29 cellular contexts compared by ENCODE assay signal in genomic region chr1:178749581-178750166, GRCh38. TPM values are rescaled to one million over a fixed set of nuclear protein-coding genes. Genes with fewer than 3 reads are reported as not detected.
A peak's percentile ranks its signal among the peaks of the same experiment; 100 is the strongest.
DNase-seq lines count a peak whose midpoint lies in the region; ATAC-seq, FAIRE-seq and TF ChIP-seq lines count a peak whose summit lies in the region.
"Had no signal": no experiment of that assay in that cellular context is flagged by ENCODE, and none has a peak within 500 bp of the region (broad histone marks: within the 10 kb centered on the region; RNA-seq: fewer than 3 reads in every experiment).

No MANE protein-coding gene starts in this region.

- dilution Hi-C loops in keratinocyte (cut with MboI; ENCODE audit: extremely low pct_ligation_motif_present, low sequenced_read_pairs): no loop called here

- H3K36me3 Mint-ChIP-seq in activated B cell treated with CpG ODN at 0.5 μM for 24 hours (ENCODE audit: low read depth): peaks cover 80% of the 10 kb centered on the region
- H3K36me3 Mint-ChIP-seq: activated CD8-positive, alpha-beta memory T cell treated with anti-CD3 and anti-CD28 coated beads, Interleukin-2, amount 10 ng/mL, durations not matched to agents 7 days and 5 days had no signal

- no peak overlapping the region for H3K4me3 Mint-ChIP-seq in activated B cell treated with CpG ODN at 0.5 μM for 24 hours
- H3K4me3 Mint-ChIP-seq: activated CD8-positive, alpha-beta memory T cell treated with anti-CD3 and anti-CD28 coated beads, Interleukin-2, amount 10 ng/mL, durations not matched to agents 7 days and 5 days; activated T-cell treated with anti-CD3 and anti-CD28 coated beads, Interleukin-2, amount 50 U/mL, for 72 hours; central memory CD8-positive, alpha-beta T cell; neural progenitor cell; stimulated activated naive CD8-positive, alpha-beta T cell treated with anti-CD3 and anti-CD28 coated beads, Interleukin-15, Interleukin-2, amounts not matched to agents 100 ng/mL and 50 ng/mL, for 24 hours had no signal

- no peaks in the 10 kb centered on the region for H3K79me2 ChIP-seq in keratinocyte (ENCODE audit: control insufficient read depth, insufficient read depth, low read length)
- H3K79me2 ChIP-seq: parathyroid adenoma had no signal

- peaks cover 12% of the 10 kb centered on the region for H3K9me3 Mint-ChIP-seq in activated B cell treated with CpG ODN at 0.5 μM for 24 hours
- H3K9me3 Mint-ChIP-seq: activated T-cell treated with anti-CD3 and anti-CD28 coated beads, Interleukin-2, amount 50 U/mL, for 72 hours; central memory CD8-positive, alpha-beta T cell; stimulated activated naive CD8-positive, alpha-beta T cell treated with anti-CD3 and anti-CD28 coated beads, Interleukin-15, Interleukin-2, amounts not matched to agents 100 ng/mL and 50 ng/mL, for 24 hours had no signal

- no peaks in the 10 kb centered on the region for H4K20me1 ChIP-seq in keratinocyte (ENCODE audit: control insufficient read depth, extremely low read depth, insufficient read depth, low read length)

- no peaks in the 10 kb centered on the region for H3K9me1 ChIP-seq in keratinocyte (ENCODE audit: control insufficient read depth, extremely low read depth, insufficient read depth, low read length)

- peak; percentile 43 for DNase-seq in AG10803 (ENCODE audit: low read depth)
- no peak for DNase-seq in activated B cell treated with CpG ODN at 0.5 μM for 24 hours
- no peak for DNase-seq in keratinocyte (ENCODE audit: low read depth, low spot score)
- no peak for DNase-seq in GM19239 (ENCODE audit: insufficient read length, low spot score)
- DNase-seq in HuH-7.5 (ENCODE audit: low spot score): no peak
- DNase-seq in NCI-H1092 (lab: John Stamatoyannopoulos, UW): no peak
- DNase-seq in activated CD8-positive, alpha-beta memory T cell treated with anti-CD3 and anti-CD28 coated beads, Interleukin-2, amount 50 U/mL, for 48 hours: no peak
- DNase-seq: 8988T; activated CD4-positive, alpha-beta T cell treated with anti-CD3 and anti-CD28 coated beads, Interleukin-2, amount 50 U/mL, for 4 hours; activated CD8-positive, alpha-beta memory T cell treated with anti-CD3 and anti-CD28 coated beads, Interleukin-2, amount 10 ng/mL, durations not matched to agents 7 days and 5 days; activated naive CD4-positive, alpha-beta T cell treated with Interleukin-2 at 50 U/mL for 16 hours; activated T-cell treated with anti-CD3 and anti-CD28 coated beads, Interleukin-2, amount 50 U/mL, for 72 hours; DND-41; esophagus squamous epithelium; H7; hippocampal formation; Kasumi-1; left cardiac atrium; NCI-H1694; NCI-H446 treated with DMSO at 0.1 percent for 48 hours; retina; small intestine; testis had no signal

- intact Hi-C loops in activated B cell treated with CpG ODN at 0.5 μM for 24 hours (cut with micrococcal nuclease): loop anchor here (5.0 kb wide), 2 partner anchors 33 to 87 kb away; no protein-coding TSS in a partner anchor

- H3K27me3 ChIP-seq in keratinocyte (ENCODE audit: control insufficient read depth, extremely low read depth, insufficient read depth, low read length): no peaks in the 10 kb centered on the region
- H3K27me3 ChIP-seq: esophagus squamous epithelium, neural progenitor cell, testis had no signal

- H3K27ac Mint-ChIP-seq in activated B cell treated with CpG ODN at 0.5 μM for 24 hours: peak overlapping the region; percentile 83
- H3K27ac Mint-ChIP-seq: activated CD8-positive, alpha-beta memory T cell treated with anti-CD3 and anti-CD28 coated beads, Interleukin-2, amount 10 ng/mL, durations not matched to agents 7 days and 5 days; activated T-cell treated with anti-CD3 and anti-CD28 coated beads, Interleukin-2, amount 50 U/mL, for 72 hours; neural progenitor cell; stimulated activated naive CD8-positive, alpha-beta T cell treated with anti-CD3 and anti-CD28 coated beads, Interleukin-15, Interleukin-2, amounts not matched to agents 100 ng/mL and 50 ng/mL, for 24 hours had no signal

- peak; percentile 38 for ATAC-seq in activated B cell treated with CpG ODN at 0.5 μM for 24 hours (ENCODE audit: low read depth)
- ATAC-seq: activated CD8-positive, alpha-beta memory T cell treated with anti-CD3 and anti-CD28 coated beads, Interleukin-2, amount 10 ng/mL, durations not matched to agents 7 days and 5 days; activated T-cell treated with anti-CD3 and anti-CD28 coated beads, Interleukin-2, amount 50 U/mL, for 72 hours; left cardiac atrium had no signal

- H3K4me1 Mint-ChIP-seq in activated B cell treated with CpG ODN at 0.5 μM for 24 hours: peaks cover 64% of the 10 kb centered on the region
- H3K4me1 Mint-ChIP-seq: activated CD8-positive, alpha-beta memory T cell treated with anti-CD3 and anti-CD28 coated beads, Interleukin-2, amount 10 ng/mL, durations not matched to agents 7 days and 5 days; central memory CD8-positive, alpha-beta T cell; neural progenitor cell had no signal

- peak; percentile 20 for FAIRE-seq in keratinocyte (lab: Jason Lieb, UNC)
- FAIRE-seq in GM19239 (lab: Jason Lieb, UNC): no peak
- FAIRE-seq: small intestine had no signal

- H3K27ac ChIP-seq in HEK293 (ENCODE audit: extremely low read depth, low read depth, low read length): no peak overlapping the region
- H3K27ac ChIP-seq in keratinocyte (ENCODE audit: control insufficient read depth, insufficient read depth, low read length): no peak overlapping the region
- H3K27ac ChIP-seq: esophagus squamous epithelium, neural progenitor cell, parathyroid adenoma, RWPE1, testis had no signal

- H3K4me3 ChIP-seq in AG10803 (ENCODE audit: low read length): no peak overlapping the region
- no peak overlapping the region for H3K4me3 ChIP-seq in HEK293 (ENCODE audit: low read depth, low read length)
- no peak overlapping the region for H3K4me3 ChIP-seq in keratinocyte (ENCODE audit: control insufficient read depth in 2 of 3, extremely low read depth in 1 of 3, insufficient read depth in 2 of 3, low read depth in 1 of 3, low read length in 3 of 3)
- H3K4me3 ChIP-seq: esophagus squamous epithelium, neural progenitor cell, testis had no signal

- H3K4me2 ChIP-seq in keratinocyte (ENCODE audit: control insufficient read depth, extremely low read depth, insufficient read depth, low read depth, low read length): no peak overlapping the region
- H3K4me2 ChIP-seq: neural progenitor cell had no signal

- H3K27me3 Mint-ChIP-seq in activated B cell treated with CpG ODN at 0.5 μM for 24 hours: no peaks in the 10 kb centered on the region
- H3K27me3 Mint-ChIP-seq: activated CD8-positive, alpha-beta memory T cell treated with anti-CD3 and anti-CD28 coated beads, Interleukin-2, amount 10 ng/mL, durations not matched to agents 7 days and 5 days; central memory CD8-positive, alpha-beta T cell; stimulated activated naive CD8-positive, alpha-beta T cell treated with anti-CD3 and anti-CD28 coated beads, Interleukin-15, Interleukin-2, amounts not matched to agents 100 ng/mL and 50 ng/mL, for 24 hours had no signal

- no peak for TF ChIP-seq CTCF in AG10803 (conservative IDR thresholded peaks at IDR 0.05; ENCODE audit: low read length)
- TF ChIP-seq CTCF in HEK293 (tag by site-specific recombination; IDR thresholded peaks at IDR 0.05): no peak
- no peak for TF ChIP-seq CTCF in activated B cell treated with CpG ODN at 0.5 μM for 24 hours (IDR thresholded peaks at IDR 0.05)
- TF ChIP-seq CTCF in keratinocyte (optimal IDR thresholded peaks at IDR 0.05 in 1 of 3, IDR thresholded peaks at IDR 0.05 in 1 of 3, conservative IDR thresholded peaks at IDR 0.05 in 1 of 3; ENCODE audit: extremely low read depth in 1 of 3, insufficient read depth in 2 of 3, low read length in 3 of 3): no peak

- H3K36me3 ChIP-seq in HEK293 (ENCODE audit: control insufficient read depth in 2 of 2, insufficient read depth in 1 of 2, low read length in 2 of 2) (no peaks in the 10 kb centered on the region), keratinocyte (ENCODE audit: control insufficient read depth in 2 of 2, extremely low read depth in 1 of 2, insufficient read depth in 2 of 2, low read length in 2 of 2) (no peaks in the 10 kb centered on the region)
- H3K36me3 ChIP-seq: neural progenitor cell had no signal

- H3K9me3 ChIP-seq in HEK293 (ENCODE audit: control insufficient read depth, insufficient read depth, low read depth, low read length): no peaks in the 10 kb centered on the region
- no peaks in the 10 kb centered on the region for H3K9me3 ChIP-seq in keratinocyte (ENCODE audit: control insufficient read depth, low read depth, low read length)
- H3K9me3 ChIP-seq: esophagus squamous epithelium, testis had no signal

- POLR2A ChIA-PET in HEK293 (lab: Yijun Ruan, JAX): no interaction called here
- POLR2A ChIA-PET in activated B cell treated with CpG ODN at 0.5 μM for 24 hours (lab: Charles Lee): interaction anchor here (0.6 to 1.6 kb wide), 5 partner anchors 8 to 207 kb away, joined by 3 to 6 read pairs (median 3); no protein-coding TSS in a partner anchor

- no peak overlapping the region for H2AFZ ChIP-seq in keratinocyte (ENCODE audit: control insufficient read depth, low read length)
- H2AFZ ChIP-seq: neural progenitor cell, parathyroid adenoma had no signal

- CTCF ChIA-PET in HEK293 (lab: Yijun Ruan, JAX) (interaction anchor here (0.7 to 1.3 kb wide), 4 partner anchors 218 to 450 kb away, joined by 3 to 5 read pairs (median 4); no protein-coding TSS in a partner anchor), activated B cell treated with CpG ODN at 0.5 μM for 24 hours (lab: Charles Lee) (interaction anchor here (0.5 to 3.4 kb wide), 4 partner anchors 11 to 254 kb away, joined by 3 to 16 read pairs (median 3); no protein-coding TSS in a partner anchor)

- no peaks in the 10 kb centered on the region for H3K4me1 ChIP-seq in HEK293 (ENCODE audit: control insufficient read depth, insufficient read depth, low read length)
- H3K4me1 ChIP-seq in keratinocyte (ENCODE audit: control insufficient read depth, extremely low read depth, insufficient read depth, low read length): no peaks in the 10 kb centered on the region
- H3K4me1 ChIP-seq: esophagus squamous epithelium, neural progenitor cell, parathyroid adenoma, testis had no signal

- H3K9ac ChIP-seq in keratinocyte (ENCODE audit: control insufficient read depth, extremely low read depth, insufficient read depth, low read length): no peak overlapping the region
- H3K9ac ChIP-seq: neural progenitor cell, parathyroid adenoma had no signal

TF ChIP-seq in HEK293, 187 proteins besides CTCF, POLR2A, EP300 and RAD21 (continues in another document):
- TF ChIP-seq ZNF670 (tag by site-specific recombination; IDR thresholded peaks at IDR 0.05; ENCODE audit: low read depth) (no peak), SALL2 (tag by site-specific recombination; IDR thresholded peaks at IDR 0.05; ENCODE audit: borderline replicate concordance) (no peak), SCRT2 (tag by site-specific recombination; IDR thresholded peaks at IDR 0.05) (peak; percentile 86)

RNA-seq across cellular contexts. Expression of gene RALGPS2, which starts 24.6 kb away (rescaled TPM):
- total RNA-seq in activated B cell treated with CpG ODN at 0.5 μM for 24 hours: 171 and 207 TPM in 2 replicates
- polyA plus RNA-seq in keratinocyte: 9.1 to 14.8 TPM (median 10.7 TPM) in 3 replicates
- 48.1 TPM for polyA plus RNA-seq in keratinocyte (2011; ENCODE audit: low read depth)
- 6.2 and 9.0 TPM in 2 replicates for polyA plus RNA-seq in keratinocyte (2011; cell fraction: cytosol; rRNA removed)
- 8.4 and 9.1 TPM in 2 replicates for polyA plus RNA-seq in keratinocyte (2011; cell fraction: nucleus; rRNA removed)
- polyA plus RNA-seq in keratinocyte (2012; ENCODE audit: low replicate concordance): 8.8 and 10.0 TPM in 2 replicates
- 11.6 to 31.6 TPM (median 14.6 TPM) in 3 replicates for polyA minus RNA-seq in keratinocyte
- 20.9 TPM for polyA minus RNA-seq in keratinocyte (2011; cell fraction: cytosol; rRNA and poly(A)+ RNA removed)
- polyA minus RNA-seq in keratinocyte (2011; cell fraction: nucleus; rRNA and poly(A)+ RNA removed): 16.0 and 29.9 TPM in 2 replicates
